9 cellular contexts compared by ENCODE assay signal in the genomic region with DNA sequence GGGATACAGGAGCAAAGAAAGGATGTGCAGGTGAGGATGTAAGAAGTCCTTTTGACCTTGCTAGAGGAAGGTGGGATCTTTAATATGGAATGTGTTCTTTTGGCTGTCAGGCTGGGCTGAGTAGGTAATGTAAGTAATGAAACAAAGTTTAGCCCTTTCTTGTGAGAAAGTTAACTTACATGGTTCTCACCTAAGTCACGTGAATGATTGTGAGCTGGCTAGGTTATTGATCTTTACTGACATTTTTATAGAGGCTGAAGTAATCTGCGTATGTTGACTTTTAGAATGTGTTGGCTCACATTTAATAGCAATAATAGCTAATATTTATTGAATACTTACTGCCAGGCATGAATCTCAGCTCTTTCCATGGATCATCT. TPM values are rescaled to one million over a fixed set of nuclear protein-coding genes. Genes with fewer than 3 reads are reported as not detected.
DNase-seq lines count a peak whose midpoint lies in the region; ATAC-seq and TF ChIP-seq lines count a peak whose summit lies in the region.
"Had no signal": no experiment of that assay in that cellular context is flagged by ENCODE, and none has a peak within 500 bp of the region (broad histone marks: within the 10 kb centered on the region; RNA-seq: fewer than 3 reads in every experiment).

No MANE protein-coding gene starts in this region.

- H3K79me2 ChIP-seq in hepatocyte: peaks cover 75% of the 10 kb centered on the region

- H3K9me3 Mint-ChIP-seq in activated CD4-positive, alpha-beta T cell treated with anti-CD3 and anti-CD28 coated beads, Interleukin-2, amount 10 ng/mL, durations not matched to agents 24 days and 14 days: no peaks in the 10 kb centered on the region
- no peaks in the 10 kb centered on the region for H3K9me3 Mint-ChIP-seq in activated CD8-positive, alpha-beta T cell treated with anti-CD3 and anti-CD28 coated beads, Interleukin-2, amount 10 ng/mL, durations not matched to agents 7 days and 5 days (ENCODE audit: insufficient read depth)
- no peaks in the 10 kb centered on the region for H3K9me3 Mint-ChIP-seq in stimulated activated naive B cell treated with anti-CD40 and anti-IgM and Interleukin-4, amounts not matched to agents 10 μg/mL and 1 μg/mL and 100 μg/mL, for 72 hours

- intact Hi-C loops in activated CD4-positive, alpha-beta T cell treated with anti-CD3 and anti-CD28 coated beads, Interleukin-2, amount 10 ng/mL, durations not matched to agents 24 days and 14 days (cut with micrococcal nuclease): no loop called here

- peaks cover 55% of the 10 kb centered on the region for H3K36me3 Mint-ChIP-seq in activated CD4-positive, alpha-beta T cell treated with anti-CD3 and anti-CD28 coated beads, Interleukin-2, amount 10 ng/mL, durations not matched to agents 24 days and 14 days (ENCODE audit: low read depth)
- peaks cover 69% of the 10 kb centered on the region for H3K36me3 Mint-ChIP-seq in activated CD8-positive, alpha-beta T cell treated with anti-CD3 and anti-CD28 coated beads, Interleukin-2, amount 10 ng/mL, durations not matched to agents 7 days and 5 days (ENCODE audit: low read depth)
- peaks cover 30 to 49% of the 10 kb centered on the region in 2 donors for H3K36me3 Mint-ChIP-seq in stimulated activated naive B cell treated with anti-CD40 and anti-IgM and Interleukin-4, amounts not matched to agents 10 μg/mL and 1 μg/mL and 100 μg/mL, for 72 hours

- peak overlapping the region; percentile 81 for H3K4me3 Mint-ChIP-seq in activated CD4-positive, alpha-beta T cell treated with anti-CD3 and anti-CD28 coated beads, Interleukin-2, amount 10 ng/mL, durations not matched to agents 24 days and 14 days
- H3K4me3 Mint-ChIP-seq in activated CD8-positive, alpha-beta T cell treated with anti-CD3 and anti-CD28 coated beads, Interleukin-2, amount 10 ng/mL, durations not matched to agents 7 days and 5 days: peak overlapping the region; percentile 92
- H3K4me3 Mint-ChIP-seq in stimulated activated naive B cell treated with anti-CD40 and anti-IgM and Interleukin-4, amounts not matched to agents 10 μg/mL and 1 μg/mL and 100 μg/mL, for 72 hours: peak overlapping the region; percentile 89 to 99

- no peak for ATAC-seq in activated CD8-positive, alpha-beta T cell treated with anti-CD3 and anti-CD28 coated beads, Interleukin-2, amount 10 ng/mL, durations not matched to agents 7 days and 5 days
- no peak for ATAC-seq in stimulated activated naive B cell treated with anti-CD40 and anti-IgM and Interleukin-4, amounts not matched to agents 10 μg/mL and 1 μg/mL and 100 μg/mL, for 72 hours (replicated peaks)
- ATAC-seq in HG02852 (IDR thresholded peaks at IDR 0.05; ENCODE audit: unreplicated experiment): no peak

- no peak overlapping the region for H3K27ac ChIP-seq in hepatocyte

- H4K20me1 ChIP-seq in hepatocyte (ENCODE audit: insufficient read depth, poor library complexity, severe bottlenecking): peaks cover 59% of the 10 kb centered on the region

- no peak for DNase-seq in activated CD4-positive, alpha-beta T cell treated with anti-CD3 and anti-CD28 coated beads, Interleukin-2, amount 10 ng/mL, durations not matched to agents 24 days and 14 days
- DNase-seq in activated CD4-positive, alpha-beta T cell treated with anti-CD3 and anti-CD28 coated beads, Interleukin-2, amount 50 U/mL, for 1 hour: no peak
- no peak for DNase-seq in activated CD8-positive, alpha-beta T cell treated with anti-CD3 and anti-CD28 coated beads, Interleukin-2, amount 10 ng/mL, durations not matched to agents 7 days and 5 days
- no peak for DNase-seq in hepatocyte (ENCODE audit: low spot score)
- no peak for DNase-seq in stimulated activated naive B cell treated with anti-CD40 and anti-IgM and Interleukin-4, amounts not matched to agents 10 μg/mL and 1 μg/mL and 100 μg/mL, for 72 hours
- no peak for DNase-seq in NCI-H2171 (lab: John Stamatoyannopoulos, UW)
- DNase-seq in activated gamma-delta T cell (lab: John Stamatoyannopoulos, UW): no peak
- DNase-seq: NCI-H1417 treated with DMSO at 0.1 percent for 48 hours had no signal

- H2AFZ ChIP-seq in hepatocyte: no peak overlapping the region

- peak overlapping the region; percentile 82 for H3K4me2 ChIP-seq in hepatocyte

- CTCF ChIA-PET in activated CD8-positive, alpha-beta T cell treated with anti-CD3 and anti-CD28 coated beads, Interleukin-2, amount 10 ng/mL, durations not matched to agents 7 days and 5 days (lab: Charles Lee): interaction anchor here (0.8 to 5.4 kb wide), 11 partner anchors 9 to 64 kb away, joined by 3 to 61 read pairs (median 5); no protein-coding TSS in a partner anchor

- no peaks in the 10 kb centered on the region for H3K9me2 ChIP-seq in hepatocyte (replicated peaks; ENCODE audit: insufficient read depth)

- peaks cover 61% of the 10 kb centered on the region for H3K4me1 Mint-ChIP-seq in activated CD4-positive, alpha-beta T cell treated with anti-CD3 and anti-CD28 coated beads, Interleukin-2, amount 10 ng/mL, durations not matched to agents 24 days and 14 days
- peaks cover 78% of the 10 kb centered on the region for H3K4me1 Mint-ChIP-seq in activated CD8-positive, alpha-beta T cell treated with anti-CD3 and anti-CD28 coated beads, Interleukin-2, amount 10 ng/mL, durations not matched to agents 7 days and 5 days (ENCODE audit: low read depth)
- H3K4me1 Mint-ChIP-seq in stimulated activated naive B cell treated with anti-CD40 and anti-IgM and Interleukin-4, amounts not matched to agents 10 μg/mL and 1 μg/mL and 100 μg/mL, for 72 hours: peaks cover 46 to 73% of the 10 kb centered on the region in 2 donors

- TF ChIP-seq CTCF in hepatocyte (IDR thresholded peaks at IDR 0.05; ENCODE audit: poor library complexity): no peak

- H3K27me3 Mint-ChIP-seq in activated CD4-positive, alpha-beta T cell treated with anti-CD3 and anti-CD28 coated beads, Interleukin-2, amount 10 ng/mL, durations not matched to agents 24 days and 14 days: no peaks in the 10 kb centered on the region
- H3K27me3 Mint-ChIP-seq in activated CD8-positive, alpha-beta T cell treated with anti-CD3 and anti-CD28 coated beads, Interleukin-2, amount 10 ng/mL, durations not matched to agents 7 days and 5 days (ENCODE audit: low read depth): no peaks in the 10 kb centered on the region
- H3K27me3 Mint-ChIP-seq in stimulated activated naive B cell treated with anti-CD40 and anti-IgM and Interleukin-4, amounts not matched to agents 10 μg/mL and 1 μg/mL and 100 μg/mL, for 72 hours: no peaks in the 10 kb centered on the region

- POLR2A ChIA-PET in activated CD8-positive, alpha-beta T cell treated with anti-CD3 and anti-CD28 coated beads, Interleukin-2, amount 10 ng/mL, durations not matched to agents 7 days and 5 days (lab: Charles Lee): interaction anchor here (2.0 to 2.4 kb wide), 2 partner anchors 9 to 40 kb away, joined by 8 read pairs; no protein-coding TSS in a partner anchor

- no peaks in the 10 kb centered on the region for H3K9me3 ChIP-seq in hepatocyte (ENCODE audit: low read depth)

- peak overlapping the region; percentile 9 for H3K27ac Mint-ChIP-seq in activated CD4-positive, alpha-beta T cell treated with anti-CD3 and anti-CD28 coated beads, Interleukin-2, amount 10 ng/mL, durations not matched to agents 24 days and 14 days
- peak overlapping the region; percentile 45 for H3K27ac Mint-ChIP-seq in activated CD8-positive, alpha-beta T cell treated with anti-CD3 and anti-CD28 coated beads, Interleukin-2, amount 10 ng/mL, durations not matched to agents 7 days and 5 days
- no peak overlapping the region for H3K27ac Mint-ChIP-seq in stimulated activated naive B cell treated with anti-CD40 and anti-IgM and Interleukin-4, amounts not matched to agents 10 μg/mL and 1 μg/mL and 100 μg/mL, for 72 hours

- no peaks in the 10 kb centered on the region for H3K36me3 ChIP-seq in hepatocyte (replicated peaks; ENCODE audit: insufficient read depth, low read depth)

- peaks cover 38% of the 10 kb centered on the region for H3K4me1 ChIP-seq in hepatocyte (ENCODE audit: insufficient read depth)

- 56% methylated on average over 2 of the region's 2 CpGs for whole genome bisulfite sequencing in hepatocyte (ENCODE audit: low lambda C conversion rate, missing lambda C conversion rate)

- H3K27me3 ChIP-seq in hepatocyte: no peaks in the 10 kb centered on the region

- peak overlapping the region; percentile 22 for H3K4me3 ChIP-seq in hepatocyte

RNA-seq across cellular contexts. Expression of a gene that starts 2.6 kb away (rescaled TPM):
- total RNA-seq in activated CD4-positive, alpha-beta T cell treated with anti-CD3 and anti-CD28 coated beads, Interleukin-2, amount 10 ng/mL, durations not matched to agents 24 days and 14 days: 117 TPM in 2 replicates
- 10 to 100 TPM; 89.1 to 91.5 TPM for total RNA-seq in activated CD8-positive, alpha-beta T cell treated with anti-CD3 and anti-CD28 coated beads, Interleukin-2, amount 10 ng/mL, durations not matched to agents 7 days and 5 days
- total RNA-seq in hepatocyte: 38.2 and 39.9 TPM in 2 replicates
- 28.3 and 33.3 TPM in 2 replicates for polyA plus RNA-seq in hepatocyte
